Comparison of ENCODE assay signal across 8 cellular contexts in the genomic region with DNA sequence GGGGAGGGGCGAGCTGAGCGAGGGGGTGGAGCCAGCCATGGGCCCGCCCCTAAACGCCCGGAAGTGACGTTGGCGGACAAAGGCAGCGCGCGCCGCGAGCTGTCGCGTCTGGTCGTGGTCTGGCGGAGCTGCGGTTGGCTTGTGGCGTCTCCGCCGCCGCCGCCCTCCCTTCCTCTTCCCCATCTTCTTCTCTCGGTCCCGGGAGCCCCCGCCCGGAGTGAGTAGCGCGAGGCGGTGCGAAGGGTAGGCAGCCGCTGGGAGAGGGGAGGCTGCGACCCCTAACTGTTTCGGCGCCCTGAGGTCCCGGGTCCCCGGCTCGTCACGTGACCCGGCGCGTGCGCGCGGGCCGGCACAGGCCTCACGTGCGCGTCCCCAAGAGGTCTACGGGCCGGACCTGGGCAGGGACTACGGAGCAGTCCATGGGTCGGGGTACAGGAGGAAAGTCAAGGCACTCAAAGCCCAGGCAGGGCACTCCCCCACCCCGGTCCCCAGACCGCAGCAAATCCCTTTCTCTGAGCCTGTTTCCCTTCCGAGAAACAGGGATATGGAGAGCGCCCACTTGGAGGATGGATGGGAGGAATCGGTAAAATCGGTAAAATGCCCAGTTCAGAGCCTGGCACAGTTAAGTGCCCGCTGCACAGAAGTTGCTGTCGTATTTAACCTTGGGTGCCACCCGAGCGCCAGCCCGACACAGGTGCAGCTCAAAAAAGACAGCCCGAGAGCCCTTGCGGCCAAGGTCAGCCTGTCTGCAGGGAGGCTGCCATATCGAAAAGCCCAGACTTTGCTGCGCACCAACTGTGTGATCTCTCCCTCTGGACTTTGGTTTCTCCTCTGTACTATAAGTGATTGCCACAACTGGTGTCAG.
DNase-seq lines count a peak whose midpoint lies in the region; ATAC-seq lines count a peak whose summit lies in the region.

Gene NTMT1, plus strand, starts transcription at position 85 of the 865 bp plus-strand sequence. CDS start 6,541 bp downstream, outside the sequence.

- no peaks in the 10 kb centered on the region for H3K36me3 ChIP-seq in effector memory CD4-positive, alpha-beta T cell (ENCODE audit: control insufficient read depth, insufficient read depth, low read length)

- peak within 1 kb of the TSS; percentile 89 for H3K4me3 Mint-ChIP-seq in memory B cell

- peak within 1 kb of the TSS; percentile 86 for H3K4me3 ChIP-seq in effector memory CD4-positive, alpha-beta T cell (ENCODE audit: insufficient read depth, low read depth, low read length, poor library complexity, severe bottlenecking)

- H3K36me3 Mint-ChIP-seq in memory B cell = no peaks in the 10 kb centered on the region

- peak; percentile 78 for ATAC-seq in GM19372 (IDR thresholded peaks at IDR 0.05; ENCODE audit: low read depth, unreplicated experiment)
- ATAC-seq in HG03558 (IDR thresholded peaks at IDR 0.05; ENCODE audit: extremely low read depth, unreplicated experiment) = peak; percentile 55
- peak; percentile 83 for ATAC-seq in memory B cell (ENCODE audit: low read depth)

- H3K27me3 Mint-ChIP-seq in memory B cell = peaks cover 2% of the 10 kb centered on the region

- H3K4me1 ChIP-seq in effector memory CD4-positive, alpha-beta T cell (ENCODE audit: control insufficient read depth, insufficient read depth, low read length, poor library complexity, severe bottlenecking) = peaks cover 43% of the 10 kb centered on the region

- peak within 1 kb of the TSS; percentile 94 for H3K27ac ChIP-seq in effector memory CD4-positive, alpha-beta T cell (ENCODE audit: insufficient read depth, low read length, poor library complexity, severe bottlenecking)

- H3K4me1 Mint-ChIP-seq in memory B cell = peaks cover 34% of the 10 kb centered on the region

- H3K9me3 ChIP-seq in effector memory CD4-positive, alpha-beta T cell (ENCODE audit: control insufficient read depth, low read length) = no peaks in the 10 kb centered on the region

- DNase-seq in CD1c-positive myeloid dendritic cell (ENCODE audit: extremely low spot score) = peak; percentile 94
- peak; percentile 17 for DNase-seq in NCI-H82 treated with DMSO at 0.1 percent for 48 hours (lab: John Stamatoyannopoulos, UW; ENCODE audit: unreplicated experiment)
- peak; percentile 98 for DNase-seq in activated CD8-positive, alpha-beta memory T cell treated with anti-CD3 and anti-CD28 coated beads for 24 hours
- DNase-seq in effector memory CD4-positive, alpha-beta T cell = peak; percentile 88 to 91 (median 91)
- peak; percentile 93 to 97 for DNase-seq in memory B cell (ENCODE audit: low spot score in 2 of 2)
- DNase-seq in stimulated activated CD8-positive, alpha-beta memory T cell treated with anti-CD3 and anti-CD28 coated beads, Interleukin-12 subunit alpha, Interleukin-12 subunit beta, amount 100 ng/mL, for 24 hours (ENCODE audit: extremely low read depth) = peak; percentile 71

- H3K27ac Mint-ChIP-seq in memory B cell = peak within 1 kb of the TSS; percentile 91

- H3K9me3 Mint-ChIP-seq in memory B cell = no peaks in the 10 kb centered on the region

- H3K27me3 ChIP-seq in effector memory CD4-positive, alpha-beta T cell (replicated peaks; ENCODE audit: control insufficient read depth, insufficient read depth, low read length, poor library complexity, severe bottlenecking) = peaks cover 7% of the 10 kb centered on the region

Comparison
In these comparisons a context has a peak if more than half of its experiments do, and no peak if none do; other contexts are left out.
1. Peak in every context shown above with its lines: DNase-seq, ATAC-seq, H3K4me3 ChIP-seq and H3K27ac ChIP-seq.
2. DNase-seq: peak in every context shown above with its lines; median percentile 98 in activated CD8-positive, alpha-beta memory T cell treated with anti-CD3 and anti-CD28 coated beads for 24 hours; 95 in memory B cell; 94 in CD1c-positive myeloid dendritic cell; 91 in effector memory CD4-positive, alpha-beta T cell; 71 in stimulated activated CD8-positive, alpha-beta memory T cell treated with anti-CD3 and anti-CD28 coated beads, Interleukin-12 subunit alpha, Interleukin-12 subunit beta, amount 100 ng/mL, for 24 hours; 17 in NCI-H82 treated with DMSO at 0.1 percent for 48 hours.